Comparison of ENCODE assay signal across 1 cellular context in genomic region chr20:61178431-61179080, GRCh38.
TF ChIP-seq lines count a peak whose summit lies in the region.

No MANE protein-coding gene starts in this region.

TF ChIP-seq in H1, 55 proteins besides CTCF, POLR2A, EP300 and RAD21 (continued from another document):
- TF ChIP-seq TBP (IDR thresholded peaks at IDR 0.05; ENCODE audit: low read depth, low read length): no peak
- TF ChIP-seq JUND (IDR thresholded peaks at IDR 0.05; ENCODE audit: low read length): no peak
- no peak for TF ChIP-seq GTF2F1 (IDR thresholded peaks at IDR 0.05; ENCODE audit: borderline replicate concordance, low read depth, low read length)
